1 cellular context compared by ENCODE assay signal in genomic region chr2:30627162-30627561, GRCh38.
A peak's percentile ranks its signal among the peaks of the same experiment; 100 is the strongest.
TF ChIP-seq lines count a peak whose summit lies in the region.

No MANE protein-coding gene starts in this region.

TF ChIP-seq in GM12878, 131 proteins besides CTCF, POLR2A, EP300 and RAD21 (continued from another document):
- TF ChIP-seq, protein P1, sequence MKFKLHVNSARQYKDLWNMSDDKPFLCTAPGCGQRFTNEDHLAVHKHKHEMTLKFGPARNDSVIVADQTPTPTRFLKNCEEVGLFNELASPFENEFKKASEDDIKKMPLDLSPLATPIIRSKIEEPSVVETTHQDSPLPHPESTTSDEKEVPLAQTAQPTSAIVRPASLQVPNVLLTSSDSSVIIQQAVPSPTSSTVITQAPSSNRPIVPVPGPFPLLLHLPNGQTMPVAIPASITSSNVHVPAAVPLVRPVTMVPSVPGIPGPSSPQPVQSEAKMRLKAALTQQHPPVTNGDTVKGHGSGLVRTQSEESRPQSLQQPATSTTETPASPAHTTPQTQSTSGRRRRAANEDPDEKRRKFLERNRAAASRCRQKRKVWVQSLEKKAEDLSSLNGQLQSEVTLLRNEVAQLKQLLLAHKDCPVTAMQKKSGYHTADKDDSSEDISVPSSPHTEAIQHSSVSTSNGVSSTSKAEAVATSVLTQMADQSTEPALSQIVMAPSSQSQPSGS (IDR thresholded peaks at IDR 0.05; ENCODE audit: low read length) = peak; percentile 64; the same call in 1 of the 2 replicates
- TF ChIP-seq PML (IDR thresholded peaks at IDR 0.05; ENCODE audit: low read length) = peak; percentile 36; the same call in 1 of the 2 replicates
- TF ChIP-seq NFIC (IDR thresholded peaks at IDR 0.05; ENCODE audit: low read depth, low read length) = 0 out of 2 replicates have a peak, but pooled peaks have one; percentile 1
- 0 out of 2 replicates have a peak, but pooled peaks have one; percentile 27 for TF ChIP-seq CBFB (IDR thresholded peaks at IDR 0.05; ENCODE audit: low read depth)
- 0 out of 4 replicates have a peak, but pooled peaks have one; percentile 32 to 61 for TF ChIP-seq CEBPB (IDR thresholded peaks at IDR 0.05; ENCODE audit: borderline replicate concordance in 1 of 2, low read depth in 2 of 2, low read length in 2 of 2)
- TF ChIP-seq POU2F2 (IDR thresholded peaks at IDR 0.05; ENCODE audit: borderline replicate concordance, low read depth, low read length) = 0 out of 3 replicates have a peak, but pooled peaks have one; percentile 13
- TF ChIP-seq SP1 (IDR thresholded peaks at IDR 0.05; ENCODE audit: low read depth, low read length) = peak; percentile 41
- TF ChIP-seq YY1 (IDR thresholded peaks at IDR 0.05; ENCODE audit: low read depth, low read length) = 0 out of 2 replicates have a peak, but pooled peaks have one; percentile 17
- TF ChIP-seq, protein P2, sequence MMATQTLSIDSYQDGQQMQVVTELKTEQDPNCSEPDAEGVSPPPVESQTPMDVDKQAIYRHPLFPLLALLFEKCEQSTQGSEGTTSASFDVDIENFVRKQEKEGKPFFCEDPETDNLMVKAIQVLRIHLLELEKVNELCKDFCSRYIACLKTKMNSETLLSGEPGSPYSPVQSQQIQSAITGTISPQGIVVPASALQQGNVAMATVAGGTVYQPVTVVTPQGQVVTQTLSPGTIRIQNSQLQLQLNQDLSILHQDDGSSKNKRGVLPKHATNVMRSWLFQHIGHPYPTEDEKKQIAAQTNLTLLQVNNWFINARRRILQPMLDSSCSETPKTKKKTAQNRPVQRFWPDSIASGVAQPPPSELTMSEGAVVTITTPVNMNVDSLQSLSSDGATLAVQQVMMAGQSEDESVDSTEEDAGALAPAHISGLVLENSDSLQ (IDR thresholded peaks at IDR 0.05) = peak; percentile 45; the same call in 1 of the 2 replicates
- TF ChIP-seq ATF7 (IDR thresholded peaks at IDR 0.05; ENCODE audit: low read depth) = peak; percentile 29; the same call in 1 of the 2 replicates
- TF ChIP-seq RFX5 (IDR thresholded peaks at IDR 0.05; ENCODE audit: low read depth, low read length) = no peak
- TF ChIP-seq MTA3 (IDR thresholded peaks at IDR 0.05; ENCODE audit: borderline replicate concordance, low read length) = 0 out of 2 replicates have a peak, but pooled peaks have one; percentile 33
